Comparison of ENCODE assay signal across 21 cellular contexts in the genomic region with DNA sequence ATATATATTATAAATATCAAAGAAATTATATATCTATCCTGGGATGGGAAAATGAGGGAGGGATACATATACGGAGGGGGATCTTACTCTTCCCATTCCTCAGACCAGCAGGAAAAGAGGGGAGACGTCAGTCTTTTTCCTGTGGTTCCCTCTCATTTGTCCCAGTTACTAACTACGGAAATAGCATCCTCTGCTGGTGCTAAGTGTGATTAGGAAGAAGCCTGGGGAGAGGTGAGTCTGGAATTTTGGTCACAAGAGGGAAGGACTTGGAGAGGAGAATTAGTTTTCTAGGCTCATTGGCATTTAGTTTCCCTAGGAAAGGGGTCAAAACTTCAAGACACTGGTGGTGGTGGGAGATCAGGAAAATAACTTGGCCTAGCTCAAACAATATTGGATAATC.
"Had no signal": no experiment of that assay in that cellular context is flagged by ENCODE, and none has a peak within 500 bp of the region (broad histone marks: within the 10 kb centered on the region; RNA-seq: fewer than 3 reads in every experiment).

No MANE protein-coding gene starts in this region.

- DNase-seq: activated CD4-positive, alpha-beta T cell treated with anti-CD3 and anti-CD28 coated beads, Interleukin-2, amount 10 ng/mL, durations not matched to agents 7 days and 5 days; activated CD4-positive, CD25-positive, alpha-beta regulatory T cell treated with anti-CD3 and anti-CD28 coated beads, Interleukin-2, amount 50 U/mL, for 72 hours; activated naive CD4-positive, alpha-beta T cell treated with Interleukin-2 at 50 U/mL for 16 hours; activated naive CD8-positive, alpha-beta T cell treated with anti-CD3 and anti-CD28 coated beads for 36 hours; activated T-cell treated with anti-CD3 and anti-CD28 coated beads, Interleukin-2, amount 50 U/mL, for 4 hours; colonic mucosa; esophagus squamous epithelium; left lung; natural killer cell; ovary; psoas muscle; right cardiac atrium; stimulated activated CD4-positive, alpha-beta T cell treated with anti-CD3 and anti-CD28 coated beads, Interleukin-4, amount 100 ng/mL, for 24 hours; stimulated activated naive CD8-positive, alpha-beta T cell treated with anti-CD3 and anti-CD28 coated beads, Interleukin-15, Interleukin-2, amounts not matched to agents 100 U/mL and 50 U/mL, for 24 hours; upper lobe of left lung had no signal

- H3K4me1 Mint-ChIP-seq: activated CD4-positive, alpha-beta T cell treated with anti-CD3 and anti-CD28 coated beads, Interleukin-2, amount 10 ng/mL, durations not matched to agents 7 days and 5 days; central memory CD8-positive, alpha-beta T cell; natural killer cell had no signal

- H3K27me3 Mint-ChIP-seq: activated CD4-positive, alpha-beta T cell treated with anti-CD3 and anti-CD28 coated beads, Interleukin-2, amount 10 ng/mL, durations not matched to agents 7 days and 5 days; activated naive CD8-positive, alpha-beta T cell treated with anti-CD3 and anti-CD28 coated beads for 36 hours; central memory CD8-positive, alpha-beta T cell had no signal

- H3K9me3 ChIP-seq: breast epithelium, colonic mucosa, esophagus squamous epithelium, left lung, ovary, psoas muscle, upper lobe of left lung had no signal

- H3K4me3 Mint-ChIP-seq: activated CD4-positive, alpha-beta T cell treated with anti-CD3 and anti-CD28 coated beads, Interleukin-2, amount 10 ng/mL, durations not matched to agents 7 days and 5 days; activated naive CD8-positive, alpha-beta T cell treated with anti-CD3 and anti-CD28 coated beads for 36 hours; activated T-cell treated with anti-CD3 and anti-CD28 coated beads, Interleukin-2, amount 50 U/mL, for 4 hours; central memory CD8-positive, alpha-beta T cell; natural killer cell; T-helper 2 cell treated with Interferon-gamma antibody and Interleukin-4, amounts not matched to agents 5 μg/mL and 100 μg/mL, for 36 hours had no signal

- H3K27ac ChIP-seq: breast epithelium, colonic mucosa, esophagus squamous epithelium, left lung, ovary, psoas muscle, upper lobe of left lung, VCaP had no signal

- ATAC-seq: activated T-cell treated with anti-CD3 and anti-CD28 coated beads, Interleukin-2, amount 50 U/mL, for 4 hours; left lung; natural killer cell; psoas muscle; right cardiac atrium; stimulated activated naive CD8-positive, alpha-beta T cell treated with anti-CD3 and anti-CD28 coated beads, Interleukin-15, Interleukin-2, amounts not matched to agents 100 U/mL and 50 U/mL, for 24 hours had no signal

- FAIRE-seq: astrocyte had no signal

- H3K9me3 Mint-ChIP-seq: activated CD4-positive, alpha-beta T cell treated with anti-CD3 and anti-CD28 coated beads, Interleukin-2, amount 10 ng/mL, durations not matched to agents 7 days and 5 days; activated naive CD8-positive, alpha-beta T cell treated with anti-CD3 and anti-CD28 coated beads for 36 hours; activated T-cell treated with anti-CD3 and anti-CD28 coated beads, Interleukin-2, amount 50 U/mL, for 4 hours; central memory CD8-positive, alpha-beta T cell; natural killer cell; T-helper 2 cell treated with Interferon-gamma antibody and Interleukin-4, amounts not matched to agents 5 μg/mL and 100 μg/mL, for 36 hours had no signal

- H3K4me3 ChIP-seq: breast epithelium, colonic mucosa, esophagus squamous epithelium, left lung, lung, ovary, psoas muscle, upper lobe of left lung had no signal

- H3K4me1 ChIP-seq: breast epithelium, colonic mucosa, esophagus squamous epithelium, left lung, psoas muscle, upper lobe of left lung had no signal

- H3K27ac Mint-ChIP-seq: activated CD4-positive, alpha-beta T cell treated with anti-CD3 and anti-CD28 coated beads, Interleukin-2, amount 10 ng/mL, durations not matched to agents 7 days and 5 days; activated naive CD8-positive, alpha-beta T cell treated with anti-CD3 and anti-CD28 coated beads for 36 hours; natural killer cell; T-helper 2 cell treated with Interferon-gamma antibody and Interleukin-4, amounts not matched to agents 5 μg/mL and 100 μg/mL, for 36 hours had no signal

- H3K27me3 ChIP-seq: breast epithelium, colonic mucosa, esophagus squamous epithelium, left lung, ovary, upper lobe of left lung had no signal

- H3K36me3 ChIP-seq: ovary had no signal
